In the genomic region with DNA sequence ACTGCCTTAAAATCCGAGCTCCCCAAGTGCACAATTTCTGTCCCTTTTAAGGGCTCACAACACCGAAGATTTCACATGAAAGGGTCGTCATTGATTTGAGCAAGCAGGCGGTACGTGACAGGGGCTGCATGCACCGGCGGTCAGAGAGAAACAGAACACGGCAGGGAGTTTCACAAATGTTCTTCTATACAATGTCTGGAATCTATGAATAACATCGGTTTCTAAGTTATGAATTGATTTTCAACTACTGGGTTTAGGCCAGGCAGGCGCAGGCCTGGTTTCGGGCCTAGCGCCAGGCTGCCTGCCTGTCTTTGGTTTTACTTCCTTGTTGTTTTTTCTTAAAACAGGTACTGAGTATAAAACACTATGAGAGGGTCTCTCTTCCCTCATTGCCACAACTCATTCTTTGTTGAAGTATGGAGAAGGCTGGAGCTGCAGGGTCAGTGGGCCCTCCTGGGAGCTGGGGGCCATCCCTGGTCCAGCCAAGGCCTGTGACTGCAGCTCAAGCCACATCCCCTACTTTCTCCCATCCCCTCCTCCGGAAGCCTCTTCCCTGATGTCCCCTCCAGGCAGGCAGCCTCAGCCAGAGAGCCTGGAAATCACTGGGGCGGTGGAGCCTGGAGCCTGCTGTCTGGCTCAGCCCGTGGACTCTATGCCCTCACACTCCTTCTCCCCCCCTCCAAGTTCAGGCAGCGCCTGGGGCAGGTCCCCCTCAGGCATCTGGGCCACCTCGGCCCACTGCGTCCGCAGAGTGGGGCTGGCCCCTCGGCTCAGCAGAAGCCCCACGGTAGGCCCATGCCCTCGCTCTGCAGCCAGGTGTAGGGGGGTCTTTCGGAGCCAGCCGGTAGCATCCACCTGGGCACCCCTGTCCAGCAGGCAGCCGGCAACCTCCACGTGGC, we compare ENCODE assay signal across 9 cellular contexts. TPM values are rescaled to one million over a fixed set of nuclear protein-coding genes. Genes with fewer than 3 reads are reported as not detected.
A peak's percentile ranks its signal among the peaks of the same experiment; 100 is the strongest.
DNase-seq lines count a peak whose midpoint lies in the region; ATAC-seq and TF ChIP-seq lines count a peak whose summit lies in the region.
"Had no signal": no experiment of that assay in that cellular context is flagged by ENCODE, and none has a peak within 500 bp of the region (broad histone marks: within the 10 kb centered on the region; RNA-seq: fewer than 3 reads in every experiment).

No MANE protein-coding gene starts in this region.

- H3K27me3 ChIP-seq in BLaER1 treated with 17β-estradiol and CSF1 and Interleukin-3, amounts not matched to agents 10 nM and 100 nM: no peaks in the 10 kb centered on the region
- no peaks in the 10 kb centered on the region for H3K27me3 ChIP-seq in OCI-LY3 (ENCODE audit: low read depth, low read length)
- no peaks in the 10 kb centered on the region for H3K27me3 ChIP-seq in esophagus (ENCODE audit: control insufficient read depth in 1 of 2, insufficient read depth in 2 of 2, low read length in 2 of 2)
- no peaks in the 10 kb centered on the region for H3K27me3 ChIP-seq in neuron (ENCODE audit: insufficient read depth, low read length)

- no peak overlapping the region for H3K4me3 ChIP-seq in BLaER1 treated with 17β-estradiol and CSF1 and Interleukin-3, amounts not matched to agents 10 nM and 100 nM
- peak overlapping the region; percentile 20; the same call in 1 of the 2 replicates for H3K4me3 ChIP-seq in OCI-LY3 (ENCODE audit: low read length)
- no peak overlapping the region for H3K4me3 ChIP-seq in esophagus (ENCODE audit: low read depth in 1 of 2, low read length in 2 of 2)
- no peak overlapping the region for H3K4me3 ChIP-seq in neuron (ENCODE audit: low read length)

- H3K9ac ChIP-seq in BLaER1 treated with 17β-estradiol and CSF1 and Interleukin-3, amounts not matched to agents 10 nM and 100 nM: peak overlapping the region; percentile 30 to 77 (median 61); a peak in 19 of 22 replicates
- H3K9ac ChIP-seq in OCI-LY3 (ENCODE audit: low read length): peak overlapping the region; percentile 48

- no peaks in the 10 kb centered on the region for H3K36me3 ChIP-seq in BLaER1 treated with 17β-estradiol and CSF1 and Interleukin-3, amounts not matched to agents 10 nM and 100 nM
- no peaks in the 10 kb centered on the region for H3K36me3 ChIP-seq in OCI-LY3 (replicated peaks; ENCODE audit: low read depth, low read length)
- no peaks in the 10 kb centered on the region for H3K36me3 ChIP-seq in esophagus (ENCODE audit: control insufficient read depth in 2 of 2, insufficient read depth in 2 of 2, low read length in 1 of 2)
- no peaks in the 10 kb centered on the region for H3K36me3 ChIP-seq in neuron (ENCODE audit: insufficient read depth, low read length)

- 60 to 68% methylated on average over 25 to 26 of the region's 26 CpGs for WGBS in esophagus, 2 donors

- no peaks in the 10 kb centered on the region; a peak in 1 of 22 replicates for H4K20me1 ChIP-seq in BLaER1 treated with 17β-estradiol and CSF1 and Interleukin-3, amounts not matched to agents 10 nM and 100 nM
- H4K20me1 ChIP-seq in OCI-LY3 (ENCODE audit: insufficient read depth, low read length): no peaks in the 10 kb centered on the region

- H3K4me2 ChIP-seq in BLaER1 treated with 17β-estradiol and CSF1 and Interleukin-3, amounts not matched to agents 10 nM and 100 nM: peak overlapping the region in 9 of 11 experiments; percentile 1 to 58 (median 36); a peak in 12 of 22 replicates
- H3K4me2 ChIP-seq in OCI-LY3 (ENCODE audit: low read length): peak overlapping the region; percentile 48

- TF ChIP-seq CTCF in OCI-LY3 (IDR thresholded peaks at IDR 0.05; ENCODE audit: low read depth, low read length): no peak

- ATAC-seq in HG03521 (IDR thresholded peaks at IDR 0.05; ENCODE audit: unreplicated experiment): no peak
- no peak for ATAC-seq in HG03025 (IDR thresholded peaks at IDR 0.05; ENCODE audit: low FRiP score, unreplicated experiment)

- peak overlapping the region; percentile 90 for H2AFZ ChIP-seq in OCI-LY3 (ENCODE audit: low read depth, low read length)
- peak overlapping the region; percentile 12 for H2AFZ ChIP-seq in neuron (ENCODE audit: low read depth, low read length)

- H3K27ac ChIP-seq in BLaER1 treated with 17β-estradiol and CSF1 and Interleukin-3, amounts not matched to agents 10 nM and 100 nM: peak overlapping the region in 9 of 11 experiments; percentile 39 to 78 (median 64); a peak in 19 of 22 replicates
- H3K27ac ChIP-seq in OCI-LY3 (ENCODE audit: low read length): peak overlapping the region; percentile 83
- peak overlapping the region; percentile 81 to 87 for H3K27ac ChIP-seq in esophagus (ENCODE audit: low read depth in 2 of 2, low read length in 1 of 2)
- H3K27ac ChIP-seq: HL-60 had no signal

- H3K4me1 ChIP-seq in BLaER1 treated with 17β-estradiol and CSF1 and Interleukin-3, amounts not matched to agents 10 nM and 100 nM: peaks cover 18 to 57% (median 48%) of the 10 kb centered on the region in 10 experiments
- H3K4me1 ChIP-seq in OCI-LY3 (ENCODE audit: low read length) (peaks cover 28% of the 10 kb centered on the region), esophagus (ENCODE audit: control insufficient read depth in 2 of 2, insufficient read depth in 2 of 2, low read length in 1 of 2) (peaks cover 18 to 23% of the 10 kb centered on the region in 2 donors), neuron (ENCODE audit: insufficient read depth, low read length) (peaks cover 9% of the 10 kb centered on the region)

- DNase-seq in cerebellar nuclear complex (lab: John Stamatoyannopoulos, UW): no peak
- no peak for DNase-seq in activated CD4-positive, alpha-beta T cell treated with anti-CD3 and anti-CD28 coated beads, Interleukin-2, amount 50 U/mL, for 1 hour

- H3K9me3 ChIP-seq in BLaER1 treated with 17β-estradiol and CSF1 and Interleukin-3, amounts not matched to agents 10 nM and 100 nM (replicated peaks in 1 of 11): no peaks in the 10 kb centered on the region
- H3K9me3 ChIP-seq in OCI-LY3 (ENCODE audit: insufficient read depth, low read length) (no peaks in the 10 kb centered on the region), esophagus (ENCODE audit: control insufficient read depth in 2 of 2, insufficient read depth in 1 of 2, low read depth in 1 of 2, low read length in 1 of 2) (no peaks in the 10 kb centered on the region), neuron (ENCODE audit: low read length) (no peaks in the 10 kb centered on the region)

- H3K79me2 ChIP-seq in OCI-LY3 (ENCODE audit: low read length): no peaks in the 10 kb centered on the region

RNA-seq across cellular contexts. Expression of a gene that starts 2.4 kb away (rescaled TPM):
- 10 to 100 TPM; 10.6 to 12.4 TPM for polyA plus RNA-seq in esophagus

RNA-seq across cellular contexts. Expression of a gene that starts 11.6 kb away (rescaled TPM):
- polyA plus RNA-seq in esophagus: 100 to 1,000 TPM in 1 of 2 donors, 10 to 100 TPM in 1; 59.1 to 148 TPM

RNA-seq across cellular contexts. Expression of a gene that starts 16.8 kb away (rescaled TPM):
- 10 to 100 TPM; 21.0 to 21.4 TPM for polyA plus RNA-seq in esophagus

RNA-seq across cellular contexts. Expression of a gene that starts 19.6 kb away (rescaled TPM):
- polyA plus RNA-seq in esophagus: 100 to 1,000 TPM in 1 of 2 donors, 10 to 100 TPM in 1; 97.9 to 210 TPM

RNA-seq across cellular contexts. Expression of a gene that starts 30.8 kb away (rescaled TPM):
- polyA plus RNA-seq in esophagus: 1 to 10 TPM; 1.8 to 2.1 TPM
